Comparison of ENCODE assay signal across 19 cellular contexts in the genomic region with DNA sequence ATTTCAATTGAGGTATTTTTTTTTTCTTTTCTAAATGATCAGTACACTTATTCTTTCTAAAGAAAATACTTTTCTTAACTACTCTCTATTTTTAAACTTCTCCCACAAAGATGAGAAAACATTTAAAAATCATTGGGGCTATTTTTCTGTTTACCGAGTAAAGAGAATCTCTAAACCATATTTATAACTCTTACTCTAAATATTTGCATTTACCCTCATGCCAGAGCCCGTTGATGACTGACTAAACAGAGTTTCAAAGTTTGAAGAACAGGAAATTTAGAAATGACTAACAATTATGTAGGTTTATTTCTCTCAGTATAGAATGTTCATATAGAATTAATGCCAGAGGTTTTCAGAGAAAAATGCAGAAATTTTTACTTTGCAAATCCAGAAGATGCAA. TPM values are rescaled to one million over a fixed set of nuclear protein-coding genes. Genes with fewer than 3 reads are reported as not detected.
DNase-seq lines count a peak whose midpoint lies in the region; ATAC-seq and TF ChIP-seq lines count a peak whose summit lies in the region.
"Had no signal": no experiment of that assay in that cellular context is flagged by ENCODE, and none has a peak within 500 bp of the region (broad histone marks: within the 10 kb centered on the region; RNA-seq: fewer than 3 reads in every experiment).

No MANE protein-coding gene starts in this region.

- H2AFZ ChIP-seq in PC-3 (ENCODE audit: low read length) (no peak overlapping the region), hepatocyte (no peak overlapping the region)

- H4K20me1 ChIP-seq in PC-3 (ENCODE audit: low read length) (no peaks in the 10 kb centered on the region), hepatocyte (ENCODE audit: insufficient read depth, poor library complexity, severe bottlenecking) (no peaks in the 10 kb centered on the region)

- ATAC-seq in PC-3 = peak; percentile 43
- ATAC-seq: CD8-positive, alpha-beta T cell had no signal

- no peaks in the 10 kb centered on the region for H3K9me3 Mint-ChIP-seq in CD4-positive, alpha-beta memory T cell
- H3K9me3 Mint-ChIP-seq: CD8-positive, alpha-beta T cell had no signal

- TF ChIP-seq EP300 in ovary (IDR thresholded peaks at IDR 0.05) = no peak

- TF ChIP-seq CTCF in 22Rv1 (IDR thresholded peaks at IDR 0.05) (no peak), PC-3 (conservative IDR thresholded peaks at IDR 0.05; ENCODE audit: low read depth, low read length) (no peak), hepatocyte (IDR thresholded peaks at IDR 0.05; ENCODE audit: poor library complexity) (no peak), ovary (IDR thresholded peaks at IDR 0.05) (no peak)

- no peak overlapping the region for H3K4me3 Mint-ChIP-seq in CD4-positive, alpha-beta memory T cell
- H3K4me3 Mint-ChIP-seq: CD8-positive, alpha-beta T cell had no signal

- H3K4me1 ChIP-seq in PC-3 (ENCODE audit: insufficient read depth, low read length) (no peaks in the 10 kb centered on the region), hepatocyte (ENCODE audit: insufficient read depth) (peaks cover 12% of the 10 kb centered on the region), ovary (ENCODE audit: insufficient read depth) (no peaks in the 10 kb centered on the region)
- no peaks in the 10 kb centered on the region for H3K4me1 ChIP-seq in CD4-positive, alpha-beta memory T cell (ENCODE audit: insufficient read depth, low read length)

- no peak overlapping the region for H3K4me2 ChIP-seq in PC-3 (ENCODE audit: low read length)
- H3K4me2 ChIP-seq in hepatocyte = peak overlapping the region; percentile 47

- intact Hi-C loops in PC-3 (cut with micrococcal nuclease) (no loop called here), ovary (cut with DNase I) (no loop called here)
- intact Hi-C loops in CD4-positive, alpha-beta memory T cell (cut with micrococcal nuclease) = no loop called here

- H3K9me2 ChIP-seq in PC-3 (replicated peaks; ENCODE audit: low read length) (no peaks in the 10 kb centered on the region), hepatocyte (replicated peaks; ENCODE audit: insufficient read depth) (no peaks in the 10 kb centered on the region)

- H3K27me3 Mint-ChIP-seq in CD4-positive, alpha-beta memory T cell = peaks cover 0 to 1% of the 10 kb centered on the region in 2 donors

- 51% methylated on average over 2 of the region's 2 CpGs for WGBS in hepatocyte (ENCODE audit: low lambda C conversion rate, missing lambda C conversion rate)
- 37 to 74% (median 49%) methylated on average over 2 of the region's 2 CpGs for WGBS in ovary, 3 donors

- no peaks in the 10 kb centered on the region for H3F3A ChIP-seq in PC-3 (ENCODE audit: low read length, unreplicated experiment)

- H3K79me2 ChIP-seq in PC-3 (ENCODE audit: low read length) = no peaks in the 10 kb centered on the region
- H3K79me2 ChIP-seq in hepatocyte = no peaks in the 10 kb centered on the region

- DNase-seq in PC-3 = no peak
- DNase-seq in hepatocyte (ENCODE audit: low spot score) = no peak
- no peak for DNase-seq in ovary
- no peak for DNase-seq in CD4-positive, alpha-beta memory T cell
- no peak for DNase-seq in H7
- DNase-seq: C1 segment of cervical spinal cord; Caco-2; CD8-positive, alpha-beta T cell; DMS153; DMS79 treated with DMSO at 0.1 percent for 48 hours; GF-D8; GOT3; HCEC 1CT had no signal

- no peaks in the 10 kb centered on the region for H3K4me1 Mint-ChIP-seq in CD4-positive, alpha-beta memory T cell

- CTCF ChIA-PET in PC-3 (lab: Charles Lee) = no interaction called here
- CTCF ChIA-PET in CD4-positive, alpha-beta memory T cell (lab: Charles Lee; ENCODE audit: partially characterized antibody) = no interaction called here

- H3K27ac Mint-ChIP-seq in CD4-positive, alpha-beta memory T cell = no peak overlapping the region
- H3K27ac Mint-ChIP-seq: CD8-positive, alpha-beta T cell had no signal

- peaks cover 37% of the 10 kb centered on the region for H3K27me3 ChIP-seq in PC-3 (ENCODE audit: low read length)
- H3K27me3 ChIP-seq in hepatocyte = no peaks in the 10 kb centered on the region
- no peaks in the 10 kb centered on the region for H3K27me3 ChIP-seq in ovary
- H3K27me3 ChIP-seq in CD4-positive, alpha-beta memory T cell (ENCODE audit: insufficient read depth, low read length) = no peaks in the 10 kb centered on the region
- H3K27me3 ChIP-seq in H7 (ENCODE audit: control insufficient read depth, insufficient read depth, low read length) = no peaks in the 10 kb centered on the region

- H3K36me3 Mint-ChIP-seq in CD4-positive, alpha-beta memory T cell = no peaks in the 10 kb centered on the region
- H3K36me3 Mint-ChIP-seq: CD8-positive, alpha-beta T cell had no signal

- no peak overlapping the region for H3K9ac ChIP-seq in PC-3 (ENCODE audit: low read length)

- TF ChIP-seq POLR2A in ovary (IDR thresholded peaks at IDR 0.05) = no peak

- no TSS peak for BruUV-seq in PC-3 (replicated peaks; lab: Mats Ljungman, UMichigan)

- H3K36me3 ChIP-seq in PC-3 (ENCODE audit: low read depth, low read length) (no peaks in the 10 kb centered on the region), hepatocyte (replicated peaks; ENCODE audit: insufficient read depth, low read depth) (no peaks in the 10 kb centered on the region), ovary (no peaks in the 10 kb centered on the region), H7 (replicated peaks; ENCODE audit: control insufficient read depth, insufficient read depth, low read length) (no peaks in the 10 kb centered on the region)
- no peaks in the 10 kb centered on the region for H3K36me3 ChIP-seq in CD4-positive, alpha-beta memory T cell (ENCODE audit: insufficient read depth, low read length)

- POLR2A ChIA-PET in PC-3 (lab: Charles Lee; ENCODE audit: unreplicated experiment) = no interaction called here
- POLR2A ChIA-PET in CD4-positive, alpha-beta memory T cell (lab: Charles Lee; ENCODE audit: partially characterized antibody) = no interaction called here

- H3K9me3 ChIP-seq in PC-3 (ENCODE audit: low read length) (no peaks in the 10 kb centered on the region), hepatocyte (ENCODE audit: low read depth) (no peaks in the 10 kb centered on the region), ovary (no peaks in the 10 kb centered on the region)
- no peaks in the 10 kb centered on the region for H3K9me3 ChIP-seq in CD4-positive, alpha-beta memory T cell (ENCODE audit: control insufficient read depth in 1 of 2, low read length in 2 of 2)
- H3K9me3 ChIP-seq: Caco-2 had no signal

- H3K4me3 ChIP-seq in PC-3 (ENCODE audit: low read length) (no peak overlapping the region), hepatocyte (no peak overlapping the region), ovary (no peak overlapping the region), H7 (ENCODE audit: insufficient read depth, low read depth, low read length) (no peak overlapping the region)
- H3K4me3 ChIP-seq in CD4-positive, alpha-beta memory T cell (ENCODE audit: low read length in 2 of 2) = no peak overlapping the region

- peak overlapping the region; percentile 71 for H3K27ac ChIP-seq in 22Rv1
- H3K27ac ChIP-seq in PC-3 (ENCODE audit: low read length) = no peak overlapping the region
- H3K27ac ChIP-seq in hepatocyte = peak overlapping the region; percentile 43
- H3K27ac ChIP-seq in ovary = no peak overlapping the region
- no peak overlapping the region for H3K27ac ChIP-seq in CD4-positive, alpha-beta memory T cell (ENCODE audit: low read depth, low read length)

RNA-seq across cellular contexts. Expression of a gene that starts 2.7 kb away (rescaled TPM):
- total RNA-seq in PC-3 (2014; rRNA removed) (0.22 TPM in 1 of 2 replicates, not detected in the other), hepatocyte (25,578 and 26,686 TPM in 2 replicates), ovary (10 to 100 TPM in 2 of 7 donors, 1 to 10 TPM in 3, under 1 TPM in 1, not detected in 1; 0.46 to 55.0 (median 4.6) TPM)
- polyA plus RNA-seq in hepatocyte (7,370 and 11,384 TPM in 2 replicates), ovary (under 1 TPM; 0.18 to 0.20 TPM)
- not detected for total RNA-seq in CD4-positive, alpha-beta memory T cell
- not detected for polyA plus RNA-seq in CD4-positive, alpha-beta memory T cell
- 0.03 TPM in 1 of 2 replicates, not detected in the other for total RNA-seq in H7 (2014; rRNA removed; shearing (Covaris generic))
- total RNA-seq: A172, A673, Daoy, G401 had no signal
- polyA plus RNA-seq: BJ had no signal

RNA-seq across cellular contexts. Expression of a gene that starts 34.6 kb away (rescaled TPM):
- total RNA-seq in PC-3 (2014; rRNA removed) (0.40 TPM in 1 of 2 replicates, not detected in the other), hepatocyte (23,697 and 25,243 TPM in 2 replicates), ovary (1 to 10 TPM in 1 of 7 donors, under 1 TPM in 2, not detected in 4; 0.32 to 2.8 (median 0.62) TPM)
- polyA plus RNA-seq in hepatocyte (11,518 and 15,250 TPM in 2 replicates), ovary (under 1 TPM in 1 of 2 donors, not detected in 1; 0.17 TPM)
- total RNA-seq in CD4-positive, alpha-beta memory T cell = not detected
- polyA plus RNA-seq in CD4-positive, alpha-beta memory T cell = not detected
- total RNA-seq in H7 (2014; rRNA removed; shearing (Covaris generic)) = 4.2 and 5.4 TPM in 2 replicates
- total RNA-seq: A673; CD8-positive, alpha-beta T cell; G401 had no signal

Comparison
In these comparisons a context has a peak if more than half of its experiments do, and no peak if none do; other contexts are left out.
1. H3K27ac ChIP-seq: peak in 22Rv1 (single experiment) and hepatocyte (single experiment); none in PC-3 (single experiment), ovary (0 of 2) and CD4-positive, alpha-beta memory T cell (single experiment).
2. RNA of a gene that starts 2.7 kb away (total RNA-seq): 25,578 to 26,686 TPM in hepatocyte; 0.46 to 55.0 TPM in ovary, 0.22 TPM in PC-3, 0.03 TPM in H7 and not detected in CD4-positive, alpha-beta memory T cell; every median in the first group is over 100 times any median in the second.
3. RNA of a gene that starts 34.6 kb away (total RNA-seq): 23,697 to 25,243 TPM in hepatocyte; 4.2 to 5.4 TPM in H7, 0.40 TPM in PC-3, 0.32 to 2.8 TPM in ovary and not detected in CD4-positive, alpha-beta memory T cell; every median in the first group is over 1,000 times any median in the second.